In the genomic region with DNA sequence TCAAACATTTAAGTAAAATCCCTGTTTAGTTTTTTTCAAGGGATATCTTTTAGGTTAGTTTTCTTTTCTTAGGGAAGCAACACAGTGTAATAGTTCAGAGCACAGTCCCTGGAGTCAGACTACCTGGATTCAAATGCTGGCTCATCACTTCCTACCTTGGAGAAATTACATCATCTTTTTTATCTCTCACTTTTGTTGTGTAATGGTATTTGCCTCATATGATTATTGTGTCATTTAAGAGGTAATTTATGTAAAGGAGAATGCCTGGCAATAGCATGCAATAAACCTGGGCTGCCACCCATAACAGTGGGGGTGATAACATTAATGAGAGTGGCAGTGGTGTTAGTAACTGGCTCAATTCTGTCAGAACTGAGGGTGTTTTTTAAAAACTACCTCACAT, we compare ENCODE assay signal across 21 cellular contexts.
"Had no signal": no experiment of that assay in that cellular context is flagged by ENCODE, and none has a peak within 500 bp of the region (broad histone marks: within the 10 kb centered on the region; RNA-seq: fewer than 3 reads in every experiment).

No MANE protein-coding gene starts in this region.

- H3K27me3 Mint-ChIP-seq: central memory CD8-positive, alpha-beta T cell; naive thymus-derived CD8-positive, alpha-beta T cell had no signal

- H3K4me3 Mint-ChIP-seq: central memory CD8-positive, alpha-beta T cell; naive thymus-derived CD8-positive, alpha-beta T cell had no signal

- ATAC-seq: gastrocnemius medialis; naive thymus-derived CD8-positive, alpha-beta T cell had no signal

- H3K4me1 ChIP-seq: adrenal gland, colonic mucosa, gastrocnemius medialis, pancreas, tibial nerve had no signal

- H3K27me3 ChIP-seq: adrenal gland, colonic mucosa, gastrocnemius medialis, neutrophil, pancreas, tibial nerve had no signal

- H3K4me3 ChIP-seq: adrenal gland, colonic mucosa, gastrocnemius medialis, pancreas, tibial nerve had no signal

- DNase-seq: activated CD4-positive, alpha-beta T cell treated with anti-CD3 and anti-CD28 coated beads for 48 hours; activated CD4-positive, CD25-positive, alpha-beta regulatory T cell; activated CD8-positive, alpha-beta memory T cell treated with anti-CD3 and anti-CD28 coated beads, Interleukin-2, amount 50 U/mL, for 4 hours; activated effector memory CD4-positive, alpha-beta T cell treated with anti-CD3 and anti-CD28 coated beads, Interleukin-2, amount 50 U/mL, for 16 hours; activated naive CD4-positive, alpha-beta T cell treated with anti-CD3 and anti-CD28 coated beads, Interleukin-2, amount 50 U/mL, for 16 hours; activated T-cell treated with anti-CD3 and anti-CD28 coated beads, Interleukin-2, amount 50 U/mL, for 48 hours; adrenal gland; colonic mucosa; gastrocnemius medialis; head of caudate nucleus; mesendoderm; naive thymus-derived CD8-positive, alpha-beta T cell; pancreas; SK-N-SH; stimulated activated CD4-positive, alpha-beta T cell treated with anti-CD3 and anti-CD28 coated beads, Interleukin-12 subunit alpha, Interleukin-12 subunit beta, amount 100 ng/mL, for 4 hours; stimulated activated CD4-positive, alpha-beta T cell treated with anti-CD3 and anti-CD28 coated beads, Interleukin-1b, Interleukin-23, amount 100 ng/mL, for 48 hours; stimulated activated naive CD4-positive, alpha-beta T cell treated with Interleukin-2 at 50 U/mL for 16 hours; substantia nigra had no signal

- H3K9me3 ChIP-seq: adrenal gland, colonic mucosa, gastrocnemius medialis, neutrophil, pancreas, SK-N-SH, tibial nerve had no signal

- H3K9me3 Mint-ChIP-seq: central memory CD8-positive, alpha-beta T cell; naive thymus-derived CD8-positive, alpha-beta T cell had no signal

- H3K27ac ChIP-seq: adrenal gland, colonic mucosa, neutrophil, pancreas, tibial nerve had no signal

- H3K4me1 Mint-ChIP-seq: central memory CD8-positive, alpha-beta T cell; naive thymus-derived CD8-positive, alpha-beta T cell had no signal
